ENCODE assay signal across 20 cellular contexts in the genomic region with DNA sequence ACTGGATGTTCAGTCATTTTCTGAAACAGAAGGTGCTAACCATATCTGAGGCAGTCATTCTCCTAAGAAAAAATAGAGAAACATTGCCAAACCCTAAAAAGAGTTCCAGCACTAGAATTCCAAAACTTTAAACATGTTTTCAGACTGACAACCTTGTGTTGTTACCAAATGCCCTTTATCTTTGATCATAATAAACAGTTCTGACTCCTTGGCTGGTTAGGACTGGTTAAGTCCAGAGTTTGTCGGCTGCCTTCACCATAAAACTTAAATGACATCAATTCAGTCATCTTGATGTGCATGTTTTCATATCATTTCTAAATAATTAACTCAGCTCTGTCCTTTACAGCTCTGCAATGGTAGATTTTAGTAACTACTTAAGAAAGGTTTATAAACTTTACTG.
DNase-seq lines count a peak whose midpoint lies in the region; ATAC-seq, FAIRE-seq and TF ChIP-seq lines count a peak whose summit lies in the region.
"Had no signal": no experiment of that assay in that cellular context is flagged by ENCODE, and none has a peak within 500 bp of the region (broad histone marks: within the 10 kb centered on the region; RNA-seq: fewer than 3 reads in every experiment).

No MANE protein-coding gene starts in this region.

- no peaks in the 10 kb centered on the region for H3K36me3 ChIP-seq in pancreas
- H3K36me3 ChIP-seq: HAP-1 had no signal

- no peaks in the 10 kb centered on the region for H3K4me1 ChIP-seq in pancreas
- H3K4me1 ChIP-seq in right cardiac atrium (ENCODE audit: control insufficient read depth, insufficient read depth, low read length) = peaks cover 3% of the 10 kb centered on the region
- H3K4me1 ChIP-seq: HAP-1 had no signal

- H3K27ac Mint-ChIP-seq in osteocyte (ENCODE audit: unreplicated experiment) = peak overlapping the region; percentile 85
- H3K27ac Mint-ChIP-seq: B cell; CD4-positive, CD25-positive, alpha-beta regulatory T cell had no signal

- ATAC-seq in pancreas = no peak
- no peak for ATAC-seq in right cardiac atrium

- no peak for FAIRE-seq in pancreas (lab: Jason Lieb, UNC)
- FAIRE-seq: RCC 7860 had no signal

- TF ChIP-seq CTCF in fibroblast of the aortic adventitia (IDR thresholded peaks at IDR 0.05; ENCODE audit: insufficient read depth, low read length) = no peak
- no peak for TF ChIP-seq CTCF in osteocyte (IDR thresholded peaks at IDR 0.05)
- TF ChIP-seq CTCF in pancreas (IDR thresholded peaks at IDR 0.05) = no peak

- no peaks in the 10 kb centered on the region for H3K27me3 Mint-ChIP-seq in osteocyte (ENCODE audit: unreplicated experiment)
- H3K27me3 Mint-ChIP-seq: B cell had no signal

- peaks cover 85% of the 10 kb centered on the region for H3K36me3 Mint-ChIP-seq in osteocyte (ENCODE audit: unreplicated experiment)
- H3K36me3 Mint-ChIP-seq: CD4-positive, CD25-positive, alpha-beta regulatory T cell had no signal

- H3K27ac ChIP-seq in pancreas (no peak overlapping the region), right cardiac atrium (ENCODE audit: low read length) (no peak overlapping the region)

- H3K4me3 ChIP-seq in fibroblast of the aortic adventitia (ENCODE audit: low read depth, low read length) (no peak overlapping the region), pancreas (no peak overlapping the region), right cardiac atrium (ENCODE audit: low read length) (no peak overlapping the region)
- H3K4me3 ChIP-seq: HAP-1 had no signal

- DNase-seq in amniotic epithelial cell (ENCODE audit: low read depth) = peak; percentile 52
- peak; percentile 57 for DNase-seq in fibroblast of the aortic adventitia (ENCODE audit: low read depth)
- no peak for DNase-seq in osteocyte (ENCODE audit: extremely low spot score, unreplicated experiment)
- no peak for DNase-seq in SHP77 (lab: John Stamatoyannopoulos, UW)
- DNase-seq in EL = no peak
- DNase-seq in pancreas = no peak
- no peak for DNase-seq in right cardiac atrium
- DNase-seq: Calu3; CD4-positive, CD25-positive, alpha-beta regulatory T cell; DMS53; MV-4-11; NCI-H1417 treated with DMSO at 0.1 percent for 48 hours; NCI-H2029; NCI-H2171; NCI-H446; NCI-H69; SHP77 treated with DMSO at 0.1 percent for 48 hours had no signal

- H3K4me3 Mint-ChIP-seq in osteocyte (ENCODE audit: unreplicated experiment) = no peak overlapping the region
- H3K4me3 Mint-ChIP-seq: B cell; CD4-positive, CD25-positive, alpha-beta regulatory T cell had no signal

- H3K27me3 ChIP-seq in pancreas (no peaks in the 10 kb centered on the region), right cardiac atrium (ENCODE audit: control insufficient read depth, insufficient read depth) (no peaks in the 10 kb centered on the region)

- 53 to 65% methylated on average over 1 of the region's 1 CpG for WGBS in pancreas, 2 donors
- 61% methylated on average over 1 of the region's 1 CpG for WGBS in right cardiac atrium

- intact Hi-C loops in pancreas (cut with DNase I) (no loop called here), right cardiac atrium (cut with DNase I) (no loop called here)

- H3K9me3 ChIP-seq in pancreas = no peaks in the 10 kb centered on the region
- H3K9me3 ChIP-seq in right cardiac atrium (ENCODE audit: control insufficient read depth, low read length) = no peaks in the 10 kb centered on the region
- H3K9me3 ChIP-seq: HAP-1 had no signal

- H3K4me1 Mint-ChIP-seq in osteocyte (ENCODE audit: unreplicated experiment) = peaks cover 81% of the 10 kb centered on the region
- H3K4me1 Mint-ChIP-seq: B cell; CD4-positive, CD25-positive, alpha-beta regulatory T cell had no signal

- H3K9me3 Mint-ChIP-seq in osteocyte (ENCODE audit: unreplicated experiment) = no peaks in the 10 kb centered on the region

Comparison
In these comparisons a context has a peak if more than half of its experiments do, and no peak if none do; other contexts are left out.
1. DNase-seq: peak in amniotic epithelial cell (single experiment) and fibroblast of the aortic adventitia (single experiment); none in osteocyte (single experiment), SHP77 (0 of 2), EL (single experiment), pancreas (0 of 6) and right cardiac atrium (0 of 3).